ENCODE assay signal across 26 cellular contexts in the genomic region with DNA sequence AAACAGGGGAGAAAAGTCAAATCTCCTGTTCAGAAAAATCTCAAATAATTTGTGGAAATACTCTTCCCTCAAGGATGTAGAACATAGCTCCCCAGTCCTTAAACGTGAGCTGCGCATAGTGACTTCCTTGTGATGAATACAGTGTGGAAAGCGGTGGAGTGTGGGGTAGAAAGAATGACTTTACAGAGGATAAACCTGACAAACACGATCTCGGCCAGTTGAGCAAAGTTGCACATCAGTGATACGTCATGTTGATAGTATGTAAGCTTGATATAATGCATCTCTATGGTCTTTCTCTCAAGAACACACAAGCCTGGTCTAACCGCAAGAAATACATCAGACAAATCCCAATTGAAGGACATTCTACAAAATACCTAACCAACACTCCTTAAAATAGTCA. TPM values are rescaled to one million over a fixed set of nuclear protein-coding genes. Genes with fewer than 3 reads are reported as not detected.
"Had no signal": no experiment of that assay in that cellular context is flagged by ENCODE, and none has a peak within 500 bp of the region (broad histone marks: within the 10 kb centered on the region; RNA-seq: fewer than 3 reads in every experiment).

No MANE protein-coding gene starts in this region.

- DNase-seq: hypothalamus; immature natural killer cell; kidney; left colon; left lung; mesendoderm; naive B cell; natural killer cell; ovary; right lobe of liver; stimulated activated CD4-positive, alpha-beta T cell treated with anti-CD3 and anti-CD28 coated beads, Interleukin-2, amount 100 ng/mL, for 24 hours; stimulated activated CD4-positive, alpha-beta T cell treated with anti-CD3 and anti-CD28 coated beads, Interleukin-4, amount 100 ng/mL, for 1 hour; stimulated activated naive B cell treated with anti-CD40 and anti-IgM and Interleukin-4, amounts not matched to agents 10 μg/mL and 1 μg/mL and 100 μg/mL, for 72 hours; stimulated activated naive CD8-positive, alpha-beta T cell treated with anti-CD3 and anti-CD28 coated beads, Interleukin-15, Interleukin-2, amounts not matched to agents 100 U/mL and 50 U/mL, for 24 hours; stomach; testis; thyroid gland; transverse colon had no signal

- H3K27ac Mint-ChIP-seq: immature natural killer cell; mesothelial cell of epicardium; naive B cell; natural killer cell; progenitor cell of endocrine pancreas; stimulated activated naive B cell treated with anti-CD40 and anti-IgM and Interleukin-4, amounts not matched to agents 10 μg/mL and 1 μg/mL and 100 μg/mL, for 72 hours had no signal

- H3K4me1 ChIP-seq: right atrium auricular region, testis, thyroid gland, transverse colon, vagina had no signal

- H3K4me2 ChIP-seq: smooth muscle cell had no signal

- ATAC-seq: left colon; left lung; natural killer cell; right lobe of liver; stimulated activated naive B cell treated with anti-CD40 and anti-IgM and Interleukin-4, amounts not matched to agents 10 μg/mL and 1 μg/mL and 100 μg/mL, for 72 hours; stimulated activated naive CD8-positive, alpha-beta T cell treated with anti-CD3 and anti-CD28 coated beads, Interleukin-15, Interleukin-2, amounts not matched to agents 100 U/mL and 50 U/mL, for 24 hours had no signal

- H3K4me1 Mint-ChIP-seq: immature natural killer cell; mesothelial cell of epicardium; naive B cell; natural killer cell; stimulated activated naive B cell treated with anti-CD40 and anti-IgM and Interleukin-4, amounts not matched to agents 10 μg/mL and 1 μg/mL and 100 μg/mL, for 72 hours had no signal

- H3K36me3 Mint-ChIP-seq: immature natural killer cell; mesothelial cell of epicardium; naive B cell; natural killer cell; stimulated activated naive B cell treated with anti-CD40 and anti-IgM and Interleukin-4, amounts not matched to agents 10 μg/mL and 1 μg/mL and 100 μg/mL, for 72 hours had no signal

- FAIRE-seq: islet of Langerhans, kidney had no signal

- H3K9me3 Mint-ChIP-seq: immature natural killer cell; natural killer cell; stimulated activated naive B cell treated with anti-CD40 and anti-IgM and Interleukin-4, amounts not matched to agents 10 μg/mL and 1 μg/mL and 100 μg/mL, for 72 hours had no signal

- H3K4me3 ChIP-seq: left lung, lung, ovary, right atrium auricular region, right lobe of liver, smooth muscle cell, stomach, testis, thyroid gland, transverse colon, vagina had no signal

- H3K4me3 Mint-ChIP-seq: immature natural killer cell; mesothelial cell of epicardium; naive B cell; natural killer cell; stimulated activated naive B cell treated with anti-CD40 and anti-IgM and Interleukin-4, amounts not matched to agents 10 μg/mL and 1 μg/mL and 100 μg/mL, for 72 hours had no signal

- H3K27ac ChIP-seq: left lung, ovary, right atrium auricular region, right lobe of liver, stomach, testis, thyroid gland, transverse colon, vagina had no signal

- H3K27me3 ChIP-seq: left lung, ovary, right atrium auricular region, right lobe of liver, stomach, testis, thyroid gland, transverse colon, vagina had no signal

- H3K9me3 ChIP-seq: left lung, ovary, right atrium auricular region, right lobe of liver, stomach, testis, thyroid gland, transverse colon, vagina had no signal

- H3K36me3 ChIP-seq: left lung, ovary, right atrium auricular region, right lobe of liver, stomach, thyroid gland, transverse colon, vagina had no signal

RNA-seq across cellular contexts. Expression of a gene that starts 32.0 kb away (rescaled TPM):
- polyA plus RNA-seq: neural cell had no signal

RNA-seq across cellular contexts. Expression of a gene that starts 34.9 kb away (rescaled TPM):
- total RNA-seq: mesothelial cell of epicardium, vagina had no signal
